Comparison of ENCODE assay signal across 1 cellular context in genomic region chr19:9784163-9784496, GRCh38.
A peak's percentile ranks its signal among the peaks of the same experiment; 100 is the strongest.
TF ChIP-seq lines count a peak whose summit lies in the region.

No MANE protein-coding gene starts in this region.

TF ChIP-seq in HEK293, 187 proteins besides CTCF, POLR2A, EP300 and RAD21:
- TF ChIP-seq ZNF530 (tag by site-specific recombination; IDR thresholded peaks at IDR 0.05; ENCODE audit: low read depth): peak; percentile 54; the same call in 1 of the 2 replicates
